In the genomic region with DNA sequence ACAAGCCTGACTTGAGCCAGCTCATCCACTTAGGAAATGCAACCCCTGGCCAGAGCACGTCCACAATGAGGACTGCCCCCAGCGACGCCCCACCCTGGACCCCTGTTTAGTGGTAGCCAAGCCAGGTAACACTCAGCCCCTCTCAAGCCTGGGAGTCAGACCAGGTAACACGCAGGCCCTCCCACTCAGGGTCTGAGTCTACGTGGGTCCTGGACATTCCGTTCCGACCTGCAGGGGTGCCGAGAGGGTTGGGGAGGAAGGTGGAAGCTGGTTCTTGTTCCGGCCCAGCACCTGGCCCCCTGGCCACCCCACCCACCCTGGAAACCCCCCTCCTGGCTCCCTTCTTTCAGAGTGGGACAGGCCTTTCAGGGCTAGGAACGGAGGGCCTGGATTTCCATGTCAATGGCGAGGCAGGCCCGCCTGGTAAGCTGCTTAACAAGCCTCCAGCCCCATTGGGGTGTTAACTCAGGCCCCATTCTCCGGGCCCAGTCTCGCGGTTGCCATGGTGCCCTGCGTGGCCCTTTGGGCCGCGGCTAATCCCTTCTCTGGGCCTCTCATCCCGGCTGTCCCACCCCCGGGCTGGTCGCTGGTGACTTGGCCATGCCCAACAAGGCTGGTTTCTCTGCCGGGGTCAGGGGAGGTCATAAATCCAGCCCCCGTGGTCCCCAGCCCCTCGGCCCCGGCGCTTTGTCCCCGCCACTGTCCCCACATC, we compare ENCODE assay signal across 18 cellular contexts. TPM values are rescaled to one million over a fixed set of nuclear protein-coding genes. Genes with fewer than 3 reads are reported as not detected.
"Had no signal": no experiment of that assay in that cellular context is flagged by ENCODE, and none has a peak within 500 bp of the region (broad histone marks: within the 10 kb centered on the region; RNA-seq: fewer than 3 reads in every experiment).

No MANE protein-coding gene starts in this region.

- H3K36me3 Mint-ChIP-seq: activated naive CD4-positive, alpha-beta T cell treated with anti-CD3 and anti-CD28 coated beads, Interleukin-2, amount 10 ng/mL, durations not matched to agents 7 days and 5 days; memory B cell had no signal

- H3K4me1 ChIP-seq: left lung, pancreas had no signal

- H3K4me1 Mint-ChIP-seq: activated naive CD4-positive, alpha-beta T cell treated with anti-CD3 and anti-CD28 coated beads, Interleukin-2, amount 10 ng/mL, durations not matched to agents 7 days and 5 days; central memory CD8-positive, alpha-beta T cell had no signal

- H3K9me3 ChIP-seq: left lung, pancreas, testis had no signal

- ATAC-seq: esophagus mucosa; left lung; pancreas; stimulated activated naive CD8-positive, alpha-beta T cell treated with anti-CD3 and anti-CD28 coated beads, Interleukin-15, amount 100 ng/mL, for 72 hours had no signal

- H3K27ac ChIP-seq: left lung, pancreas, testis had no signal

- H3K36me3 ChIP-seq: left lung, pancreas had no signal

- H3K4me3 Mint-ChIP-seq: activated naive CD4-positive, alpha-beta T cell treated with anti-CD3 and anti-CD28 coated beads, Interleukin-2, amount 10 ng/mL, durations not matched to agents 7 days and 5 days; central memory CD8-positive, alpha-beta T cell; memory B cell; stimulated activated naive CD8-positive, alpha-beta T cell treated with anti-CD3 and anti-CD28 coated beads, Interleukin-15, amount 100 ng/mL, for 72 hours; T-helper 1 cell treated with Interleukin-12 subunit alpha and Interleukin-12 subunit beta and Interleukin-4 antibody, amounts not matched to agents 30 μg/mL and 1 μg/mL, for 36 hours had no signal

- H3K4me3 ChIP-seq: left lung, pancreas, testis had no signal

- DNase-seq: activated CD4-positive, alpha-beta T cell treated with anti-CD3 and anti-CD28 coated beads, Interleukin-2, amount 50 U/mL, for 1 hour; activated naive CD4-positive, alpha-beta T cell treated with anti-CD3 and anti-CD28 coated beads, Interleukin-2, amount 10 ng/mL, durations not matched to agents 7 days and 5 days; left lung; stimulated activated CD4-positive, alpha-beta T cell treated with anti-CD3 and anti-CD28 coated beads, Interleukin-15, amount 100 ng/mL, for 24 hours; stimulated activated CD4-positive, alpha-beta T cell treated with anti-CD3 and anti-CD28 coated beads, Interleukin-4, amount 100 ng/mL, for 24 hours; stimulated activated naive CD8-positive, alpha-beta T cell treated with anti-CD3 and anti-CD28 coated beads, Interleukin-15, amount 100 ng/mL, for 72 hours; testis had no signal

- H3K9me3 Mint-ChIP-seq: activated naive CD4-positive, alpha-beta T cell treated with anti-CD3 and anti-CD28 coated beads, Interleukin-2, amount 10 ng/mL, durations not matched to agents 7 days and 5 days; activated T-helper 2 cell treated with anti-CD3 and anti-CD28 coated beads, Interferon-gamma antibody, Interleukin-2, Interleukin-4, amounts not matched to agents 10 μg/mL and 5 μg/mL and 100 μg/mL, durations not matched to agents 14 hours and 24 hours and 36 hours; central memory CD8-positive, alpha-beta T cell; memory B cell; stimulated activated naive CD8-positive, alpha-beta T cell treated with anti-CD3 and anti-CD28 coated beads, Interleukin-15, amount 100 ng/mL, for 72 hours; T-helper 1 cell treated with Interleukin-12 subunit alpha and Interleukin-12 subunit beta and Interleukin-4 antibody, amounts not matched to agents 30 μg/mL and 1 μg/mL, for 36 hours had no signal

- H3K27ac Mint-ChIP-seq: activated naive CD4-positive, alpha-beta T cell treated with anti-CD3 and anti-CD28 coated beads, Interleukin-2, amount 10 ng/mL, durations not matched to agents 7 days and 5 days; activated T-helper 2 cell treated with anti-CD3 and anti-CD28 coated beads, Interferon-gamma antibody, Interleukin-2, Interleukin-4, amounts not matched to agents 10 μg/mL and 5 μg/mL and 100 μg/mL, durations not matched to agents 14 hours and 24 hours and 36 hours; memory B cell; stimulated activated naive CD8-positive, alpha-beta T cell treated with anti-CD3 and anti-CD28 coated beads, Interleukin-15, amount 100 ng/mL, for 72 hours; T-helper 1 cell treated with Interleukin-12 subunit alpha and Interleukin-12 subunit beta and Interleukin-4 antibody, amounts not matched to agents 30 μg/mL and 1 μg/mL, for 36 hours had no signal

- H3K27me3 ChIP-seq: pancreas, testis had no signal

RNA-seq across cellular contexts. Expression of gene GRIFIN, which starts 23.7 kb away (rescaled TPM):
- total RNA-seq: activated T-helper 2 cell treated with anti-CD3 and anti-CD28 coated beads, Interferon-gamma antibody, Interleukin-2, Interleukin-4, amounts not matched to agents 10 μg/mL and 5 μg/mL and 100 μg/mL, durations not matched to agents 14 hours and 24 hours and 36 hours; esophagus mucosa; glomerular endothelial cell; left lung; pancreas; renal cortical epithelial cell; skeletal muscle tissue; testis; ureter had no signal
- polyA plus RNA-seq: neural cell, pancreas had no signal
